Comparison of ENCODE assay signal across 8 cellular contexts in the genomic region with DNA sequence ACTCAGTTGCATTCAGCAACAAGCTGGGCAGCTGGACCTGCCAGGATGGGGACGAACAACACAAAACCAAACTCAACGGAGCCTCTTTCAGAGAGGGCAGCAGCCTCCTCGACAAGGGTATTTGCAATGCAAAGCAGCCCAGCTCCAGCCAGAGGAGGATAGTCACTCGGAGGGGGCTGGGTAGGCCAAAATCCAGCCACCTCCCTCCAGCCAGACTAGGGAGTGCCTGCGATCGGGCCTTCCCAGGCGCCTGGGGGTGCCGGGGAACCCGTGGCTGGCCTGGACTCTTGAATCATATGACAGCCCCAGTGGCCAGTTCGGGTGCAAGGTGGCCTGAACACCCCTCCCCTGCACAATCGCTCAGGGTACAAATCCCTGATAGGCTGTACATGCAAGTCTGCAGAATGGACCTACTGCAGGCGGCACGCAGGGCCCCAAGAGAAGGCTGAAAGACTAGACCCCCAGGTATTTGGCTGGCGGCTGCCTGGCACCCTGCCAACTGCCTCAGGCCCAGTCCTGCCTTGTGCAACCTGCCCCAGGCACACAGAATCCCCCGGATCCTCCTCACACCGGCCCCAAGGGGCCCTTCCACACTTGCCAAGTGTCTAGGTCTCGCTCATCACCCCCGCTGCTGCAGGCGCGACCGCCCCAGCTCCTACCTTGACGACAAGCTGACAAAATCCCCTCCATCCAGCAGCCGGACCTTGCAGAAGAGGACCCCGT. TPM values are rescaled to one million over a fixed set of nuclear protein-coding genes. Genes with fewer than 3 reads are reported as not detected.
DNase-seq lines count a peak whose midpoint lies in the region; ATAC-seq and TF ChIP-seq lines count a peak whose summit lies in the region.

No MANE protein-coding gene starts in this region.

- H3K79me2 ChIP-seq in GM23338 (replicated peaks; ENCODE audit: insufficient read depth): peaks cover 57% of the 10 kb centered on the region

- peak overlapping the region; percentile 96 for H3K4me3 Mint-ChIP-seq in GM23338

- peaks cover 36% of the 10 kb centered on the region for H3K4me1 ChIP-seq in GM23338 (ENCODE audit: insufficient read depth)
- H3K4me1 ChIP-seq in SJSA1 (replicated peaks): peaks cover 54% of the 10 kb centered on the region
- H3K4me1 ChIP-seq in duodenal mucosa (ENCODE audit: control insufficient read depth in 1 of 2, insufficient read depth in 2 of 2, low read length in 2 of 2): peaks cover 47 to 60% of the 10 kb centered on the region in 2 donors
- peaks cover 4 to 15% of the 10 kb centered on the region in 2 donors for H3K4me1 ChIP-seq in lung (ENCODE audit: control insufficient read depth in 2 of 2, insufficient read depth in 2 of 2, low read length in 2 of 2)
- H3K4me1 ChIP-seq in testis: peaks cover 50% of the 10 kb centered on the region

- DNase-seq in Daoy (ENCODE audit: low read depth) (peak; percentile 51), GM23338 (ENCODE audit: low spot score) (peak; percentile 84), SJSA1 (ENCODE audit: low read depth in 1 of 2, low spot score in 2 of 2) (peak in 1 of 2 experiments; percentile 57), lung (ENCODE audit: low spot score) (peak; percentile 50), testis (peak; percentile 57)

- H3K4me2 ChIP-seq in GM23338: peak overlapping the region; percentile 99

- peak overlapping the region; percentile 98 for H3K4me3 ChIP-seq in GM23338
- peak overlapping the region; percentile 98 for H3K4me3 ChIP-seq in SJSA1
- peak overlapping the region; percentile 89 to 93 for H3K4me3 ChIP-seq in duodenal mucosa (ENCODE audit: low read depth in 1 of 2, low read length in 2 of 2)
- peak overlapping the region; percentile 85 for H3K4me3 ChIP-seq in lung
- peak overlapping the region; percentile 88 to 89 for H3K4me3 ChIP-seq in testis

- H3K27ac ChIP-seq in GM23338 (ENCODE audit: low read depth) (peak overlapping the region; percentile 92), SJSA1 (no peak overlapping the region), duodenal mucosa (ENCODE audit: low read depth, low read length) (peak overlapping the region; percentile 83), lung (ENCODE audit: low read depth in 1 of 2, low read length in 1 of 2) (peak overlapping the region; percentile 86 to 92), testis (peak overlapping the region; percentile 69 to 85)

- H4K20me1 ChIP-seq in GM23338 (replicated peaks; ENCODE audit: insufficient read depth): peaks cover 29% of the 10 kb centered on the region

- 15 to 18% methylated on average over 24 of the region's 24 CpGs for WGBS in lung, 2 donors
- 0 to 3% methylated on average over 2 to 24 of the region's 24 CpGs for WGBS in testis, 2 donors

- H3K4me1 Mint-ChIP-seq in GM23338: peaks cover 64% of the 10 kb centered on the region

- peaks cover 18% of the 10 kb centered on the region for H3F3A ChIP-seq in GM23338 (replicated peaks; ENCODE audit: low read depth)

- H3K27me3 ChIP-seq in GM23338 (ENCODE audit: insufficient read depth): no peaks in the 10 kb centered on the region
- H3K27me3 ChIP-seq in SJSA1 (replicated peaks): no peaks in the 10 kb centered on the region
- no peaks in the 10 kb centered on the region for H3K27me3 ChIP-seq in duodenal mucosa (ENCODE audit: control insufficient read depth in 1 of 2, insufficient read depth in 2 of 2, low read length in 2 of 2)
- no peaks in the 10 kb centered on the region for H3K27me3 ChIP-seq in lung (ENCODE audit: control insufficient read depth, insufficient read depth)
- no peaks in the 10 kb centered on the region for H3K27me3 ChIP-seq in testis

- H3K9me2 ChIP-seq in GM23338 (ENCODE audit: insufficient read depth): no peaks in the 10 kb centered on the region

- H3K9me3 Mint-ChIP-seq in GM23338: no peaks in the 10 kb centered on the region

- TF ChIP-seq CTCF in GM23338 (conservative IDR thresholded peaks at IDR 0.05; ENCODE audit: low read depth in 2 of 2) (no peak), lung (IDR thresholded peaks at IDR 0.05; ENCODE audit: control extremely low read depth, extremely low read depth) (no peak), testis (IDR thresholded peaks at IDR 0.05) (no peak)

- no peaks in the 10 kb centered on the region for H3K36me3 ChIP-seq in GM23338 (ENCODE audit: insufficient read depth)
- peaks cover 12% of the 10 kb centered on the region for H3K36me3 ChIP-seq in SJSA1
- peaks cover 5 to 7% of the 10 kb centered on the region in 2 donors for H3K36me3 ChIP-seq in duodenal mucosa (ENCODE audit: control insufficient read depth in 1 of 2, insufficient read depth in 2 of 2, low read length in 2 of 2)
- no peaks in the 10 kb centered on the region for H3K36me3 ChIP-seq in lung (ENCODE audit: control insufficient read depth in 2 of 2, insufficient read depth in 2 of 2, low read length in 2 of 2)
- no peaks in the 10 kb centered on the region for H3K36me3 ChIP-seq in testis (ENCODE audit: low read depth, missing control alignments)

- H3K9me3 ChIP-seq in SJSA1 (replicated peaks) (peaks cover 3% of the 10 kb centered on the region; the same call in 1 of the 2 replicates), duodenal mucosa (ENCODE audit: control insufficient read depth in 1 of 2, low read length in 2 of 2) (no peaks in the 10 kb centered on the region), lung (ENCODE audit: control insufficient read depth in 2 of 2, insufficient read depth in 1 of 2, low read length in 1 of 2) (no peaks in the 10 kb centered on the region), testis (no peaks in the 10 kb centered on the region)

- H3K27ac Mint-ChIP-seq in GM23338: peak overlapping the region; percentile 76

- peak overlapping the region; percentile 81 to 92 for H3K9ac ChIP-seq in duodenal mucosa (ENCODE audit: low read depth in 1 of 2, low read length in 2 of 2)

- H3K36me3 Mint-ChIP-seq in GM23338 (ENCODE audit: low read depth): peaks cover 4% of the 10 kb centered on the region; the same call in 2 of the 3 replicates

- intact Hi-C loops in testis (cut with DNase I; ENCODE audit: low total_unique reads): no loop called here

- TF ChIP-seq POLR2A in testis (IDR thresholded peaks at IDR 0.05): no peak

- no peak overlapping the region for H2AFZ ChIP-seq in GM23338

- peaks cover 19% of the 10 kb centered on the region for H3K27me3 Mint-ChIP-seq in GM23338 (ENCODE audit: insufficient read depth, low read depth, poor library complexity)

- peak; percentile 54 for ATAC-seq in GM23338
- ATAC-seq in lung (ENCODE audit: insufficient read depth, low FRiP score): no peak
- no peak for ATAC-seq in GM21528 (IDR thresholded peaks at IDR 0.05; ENCODE audit: low FRiP score, unreplicated experiment)
- no peak for ATAC-seq in HG02981 (IDR thresholded peaks at IDR 0.05; ENCODE audit: unreplicated experiment)

RNA-seq across cellular contexts. Expression of a gene that starts 1.3 kb away (rescaled TPM):
- 2.9 and 6.3 TPM in 2 replicates for total RNA-seq in Daoy (2014; rRNA removed; shearing (Covaris generic))
- 21.5 and 22.4 TPM in 2 replicates for total RNA-seq in GM23338 (2014; rRNA removed; shearing (Covaris generic))
- 11.2 and 11.5 TPM in 2 replicates for polyA plus RNA-seq in GM23338 (2016; fragmentation: Nextera tagmentation; extraction: Ambion mirVana)
- total RNA-seq in SJSA1 (2014; rRNA removed; shearing (Covaris generic)): 3.5 and 4.6 TPM in 2 replicates
- total RNA-seq in lung: 10 to 100 TPM; 49.6 to 66.5 TPM
- 10 to 100 TPM; 13.4 to 15.8 TPM for polyA plus RNA-seq in lung
- 100 to 1,000 TPM; 119 to 129 TPM for total RNA-seq in testis
- polyA plus RNA-seq in testis (ENCODE audit: insufficient read depth, low read depth, low replicate concordance): 75.7 TPM

RNA-seq across cellular contexts. Expression of a gene that starts 41.8 kb away (rescaled TPM):
- 51.9 and 56.2 TPM in 2 replicates for total RNA-seq in Daoy (2014; rRNA removed; shearing (Covaris generic))
- 29.0 and 36.6 TPM in 2 replicates for total RNA-seq in GM23338 (2014; rRNA removed; shearing (Covaris generic))
- polyA plus RNA-seq in GM23338 (2016; fragmentation: Nextera tagmentation; extraction: Ambion mirVana): 92.2 and 92.4 TPM in 2 replicates
- total RNA-seq in SJSA1 (2014; rRNA removed; shearing (Covaris generic)): 20.4 and 24.5 TPM in 2 replicates
- 10 to 100 TPM; 20.5 to 51.3 TPM for total RNA-seq in lung
- 10 to 100 TPM; 50.8 to 51.1 TPM for polyA plus RNA-seq in lung
- 10 to 100 TPM; 33.5 to 36.4 TPM for total RNA-seq in testis
- 46.6 TPM for polyA plus RNA-seq in testis (ENCODE audit: insufficient read depth, low read depth, low replicate concordance)

RNA-seq across cellular contexts. Expression of a gene that starts 48.9 kb away (rescaled TPM):
- total RNA-seq in Daoy (2014; rRNA removed; shearing (Covaris generic)): 0.18 and 0.51 TPM in 2 replicates
- total RNA-seq in GM23338 (2014; rRNA removed; shearing (Covaris generic)): 7.5 and 13.4 TPM in 2 replicates
- polyA plus RNA-seq in GM23338 (2016; fragmentation: Nextera tagmentation; extraction: Ambion mirVana) (19.5 and 25.1 TPM in 2 replicates), lung (1 to 10 TPM; 2.0 to 4.9 TPM), testis (ENCODE audit: insufficient read depth, low read depth, low replicate concordance) (3.9 TPM)
- total RNA-seq in SJSA1 (2014; rRNA removed; shearing (Covaris generic)): 1.6 and 18.4 TPM in 2 replicates
- total RNA-seq in lung (1 to 10 TPM; 4.9 to 9.0 TPM), testis (10 to 100 TPM in 1 of 2 donors, 1 to 10 TPM in 1; 8.4 to 10.2 TPM)
